27 cellular contexts compared by ENCODE assay signal in genomic region chr17:21078056-21078825, GRCh38.
"Had no signal": no experiment of that assay in that cellular context is flagged by ENCODE, and none has a peak within 500 bp of the region (broad histone marks: within the 10 kb centered on the region; RNA-seq: fewer than 3 reads in every experiment).

No MANE protein-coding gene starts in this region.

- ATAC-seq: activated CD4-positive, alpha-beta T cell treated with anti-CD3 and anti-CD28 coated beads for 36 hours; activated T-cell treated with anti-CD3 and anti-CD28 coated beads, Interleukin-2, amount 50 U/mL, for 4 hours; heart right ventricle; lower lobe of right lung had no signal

- H3K36me3 Mint-ChIP-seq: activated naive CD8-positive, alpha-beta T cell; naive B cell had no signal

- FAIRE-seq: astrocyte, keratinocyte had no signal

- H3K27me3 Mint-ChIP-seq: activated naive CD8-positive, alpha-beta T cell had no signal

- H3K36me3 ChIP-seq: adrenal gland, breast epithelium, colonic mucosa, heart right ventricle, lower lobe of right lung, spleen, upper lobe of left lung had no signal

- H3K4me1 ChIP-seq: breast epithelium, colonic mucosa, lower lobe of right lung, spleen, upper lobe of left lung had no signal

- H3K4me3 Mint-ChIP-seq: activated B cell treated with CpG ODN at 0.5 μM for 24 hours; activated CD4-positive, alpha-beta T cell treated with anti-CD3 and anti-CD28 coated beads for 36 hours; activated naive CD8-positive, alpha-beta T cell; activated T-cell treated with anti-CD3 and anti-CD28 coated beads, Interleukin-2, amount 50 U/mL, for 4 hours; central memory CD8-positive, alpha-beta T cell; endodermal cell; naive B cell; T-helper 1 cell treated with Interleukin-12 subunit alpha and Interleukin-12 subunit beta and Interleukin-4 antibody, amounts not matched to agents 30 μg/mL and 1 μg/mL, for 36 hours had no signal

- H3K27ac ChIP-seq: adrenal gland, breast epithelium, colonic mucosa, epithelial cell of prostate, heart right ventricle, lower lobe of right lung, spleen, upper lobe of left lung had no signal

- H3K9me3 ChIP-seq: adrenal gland, breast epithelium, colonic mucosa, heart right ventricle, lower lobe of right lung, spleen, upper lobe of left lung had no signal

- DNase-seq: activated B cell treated with CpG ODN at 0.5 μM for 24 hours; activated CD4-positive, alpha-beta T cell treated with anti-CD3 and anti-CD28 coated beads for 36 hours; activated CD4-positive, alpha-beta T cell treated with anti-CD3 and anti-CD28 coated beads, Interleukin-2, amount 50 U/mL, for 4 hours; activated CD8-positive, alpha-beta memory T cell treated with anti-CD3 and anti-CD28 coated beads for 24 hours; activated CD8-positive, alpha-beta memory T cell treated with anti-CD3 and anti-CD28 coated beads, Interleukin-2, amount 50 U/mL, for 4 hours; activated naive CD4-positive, alpha-beta T cell; activated T-cell treated with anti-CD3 and anti-CD28 coated beads, Interleukin-2, amount 50 U/mL, for 4 hours; adrenal gland; colonic mucosa; endodermal cell; heart right ventricle; lower lobe of right lung; naive B cell; occipital lobe; spleen; stimulated activated CD4-positive, alpha-beta T cell treated with anti-CD3 and anti-CD28 coated beads, Interleukin-4, amount 100 ng/mL, for 24 hours; stimulated activated naive CD4-positive, alpha-beta T cell treated with Interleukin-2 at 50 U/mL for 16 hours; T1000; upper lobe of left lung had no signal

- H3K27me3 ChIP-seq: adrenal gland, breast epithelium, colonic mucosa, heart right ventricle, spleen, upper lobe of left lung had no signal

- H3K27ac Mint-ChIP-seq: activated B cell treated with CpG ODN at 0.5 μM for 24 hours; activated CD4-positive, alpha-beta T cell treated with anti-CD3 and anti-CD28 coated beads for 36 hours; activated naive CD8-positive, alpha-beta T cell; activated T-helper 2 cell treated with anti-CD3 and anti-CD28 coated beads, Interferon-gamma antibody, Interleukin-2, Interleukin-4, amounts not matched to agents 10 μg/mL and 5 μg/mL and 100 μg/mL, durations not matched to agents 14 hours and 24 hours and 36 hours; endodermal cell; T-helper 1 cell treated with Interleukin-12 subunit alpha and Interleukin-12 subunit beta and Interleukin-4 antibody, amounts not matched to agents 30 μg/mL and 1 μg/mL, for 36 hours had no signal

- H3K9me3 Mint-ChIP-seq: activated B cell treated with CpG ODN at 0.5 μM for 24 hours; activated T-cell treated with anti-CD3 and anti-CD28 coated beads, Interleukin-2, amount 50 U/mL, for 4 hours; activated T-helper 2 cell treated with anti-CD3 and anti-CD28 coated beads, Interferon-gamma antibody, Interleukin-2, Interleukin-4, amounts not matched to agents 10 μg/mL and 5 μg/mL and 100 μg/mL, durations not matched to agents 14 hours and 24 hours and 36 hours; central memory CD8-positive, alpha-beta T cell; T-helper 1 cell treated with Interleukin-12 subunit alpha and Interleukin-12 subunit beta and Interleukin-4 antibody, amounts not matched to agents 30 μg/mL and 1 μg/mL, for 36 hours had no signal

- H3K4me3 ChIP-seq: adrenal gland, breast epithelium, colonic mucosa, heart right ventricle, lower lobe of right lung, spleen, upper lobe of left lung had no signal

- H3K4me1 Mint-ChIP-seq: activated B cell treated with CpG ODN at 0.5 μM for 24 hours; activated CD4-positive, alpha-beta T cell treated with anti-CD3 and anti-CD28 coated beads for 36 hours; central memory CD8-positive, alpha-beta T cell; naive B cell had no signal
